Comparison of ENCODE assay signal across 19 cellular contexts in the genomic region with DNA sequence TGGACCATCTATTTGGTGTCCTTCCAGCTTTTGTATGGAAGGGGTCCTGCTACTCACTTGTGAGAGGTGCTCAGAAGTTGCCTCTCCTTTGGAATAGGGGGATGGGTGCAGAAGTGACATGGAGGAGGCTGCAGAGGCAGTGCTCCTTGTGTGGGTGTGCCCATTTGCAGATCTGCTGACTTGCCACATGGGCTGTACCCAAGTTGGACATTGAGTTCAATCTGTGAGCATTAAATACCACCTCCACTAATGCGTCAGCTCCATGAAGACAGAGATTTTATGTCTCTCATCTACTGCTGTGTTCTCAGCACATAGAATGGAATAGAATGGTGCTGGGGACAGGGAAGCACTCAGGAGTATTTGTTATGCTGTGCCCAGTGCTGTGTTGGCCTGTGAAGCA.
DNase-seq lines count a peak whose midpoint lies in the region; ATAC-seq and TF ChIP-seq lines count a peak whose summit lies in the region.
"Had no signal": no experiment of that assay in that cellular context is flagged by ENCODE, and none has a peak within 500 bp of the region (broad histone marks: within the 10 kb centered on the region; RNA-seq: fewer than 3 reads in every experiment).

No MANE protein-coding gene starts in this region.

- H3K9me3 ChIP-seq in cardiac muscle cell (ENCODE audit: low read depth) = no peaks in the 10 kb centered on the region
- H3K9me3 ChIP-seq in naive thymus-derived CD4-positive, alpha-beta T cell (ENCODE audit: control insufficient read depth in 2 of 3, low read length in 3 of 3) = no peaks in the 10 kb centered on the region
- no peaks in the 10 kb centered on the region for H3K9me3 ChIP-seq in aorta (ENCODE audit: control insufficient read depth, low read length)
- H3K9me3 ChIP-seq in thyroid gland = no peaks in the 10 kb centered on the region

- H3K4me3 Mint-ChIP-seq in activated T-helper 17 cell treated with anti-CD3 and anti-CD28 coated beads, Interleukin-2, amount 50 U/mL, for 72 hours = no peak overlapping the region
- H3K4me3 Mint-ChIP-seq in naive thymus-derived CD4-positive, alpha-beta T cell = no peak overlapping the region

- peaks cover 92% of the 10 kb centered on the region for H3K36me3 ChIP-seq in cardiac muscle cell
- H3K36me3 ChIP-seq in naive thymus-derived CD4-positive, alpha-beta T cell (ENCODE audit: control insufficient read depth in 2 of 3, insufficient read depth in 3 of 3, low read length in 3 of 3) = peaks cover 74 to 98% (median 80%) of the 10 kb centered on the region in 3 experiments
- peaks cover 10 to 27% of the 10 kb centered on the region in 2 donors for H3K36me3 ChIP-seq in aorta (ENCODE audit: control insufficient read depth in 1 of 2, insufficient read depth in 2 of 2, low read length in 1 of 2)
- peaks cover 81 to 88% of the 10 kb centered on the region in 2 donors for H3K36me3 ChIP-seq in thyroid gland

- H3K27ac Mint-ChIP-seq in activated T-helper 17 cell treated with anti-CD3 and anti-CD28 coated beads, Interleukin-2, amount 50 U/mL, for 72 hours = peak overlapping the region; percentile 84
- peak overlapping the region in 6 of 9 donors; percentile 12 to 76 (median 36) for H3K27ac Mint-ChIP-seq in naive thymus-derived CD4-positive, alpha-beta T cell

- no peak for TF ChIP-seq POLR2A in thyroid gland (IDR thresholded peaks at IDR 0.05)

- ATAC-seq in left ventricle myocardium superior (no peak), aorta (ENCODE audit: low FRiP score) (no peak)
- ATAC-seq in activated T-helper 17 cell treated with anti-CD3 and anti-CD28 coated beads, Interleukin-2, amount 50 U/mL, for 72 hours (replicated peaks) = no peak
- no peak for ATAC-seq in naive thymus-derived CD4-positive, alpha-beta T cell
- ATAC-seq: GM12878, Right ventricle myocardium inferior had no signal

- WGBS in aorta, 2 donors = 91 to 100% methylated on average over 1 of the region's 1 CpG
- WGBS in thyroid gland, 2 donors = 94 to 100% methylated on average over 1 of the region's 1 CpG

- no peaks in the 10 kb centered on the region for H3K9me3 Mint-ChIP-seq in activated T-helper 17 cell treated with anti-CD3 and anti-CD28 coated beads, Interleukin-2, amount 50 U/mL, for 72 hours
- H3K9me3 Mint-ChIP-seq in naive thymus-derived CD4-positive, alpha-beta T cell = peaks cover 0 to 2% (median 0%) of the 10 kb centered on the region in 11 donors

- no peaks in the 10 kb centered on the region for H3K27me3 ChIP-seq in cardiac muscle cell
- H3K27me3 ChIP-seq in naive thymus-derived CD4-positive, alpha-beta T cell (ENCODE audit: control insufficient read depth in 2 of 2, insufficient read depth in 2 of 2, low read length in 2 of 2) = no peaks in the 10 kb centered on the region
- no peaks in the 10 kb centered on the region for H3K27me3 ChIP-seq in aorta (ENCODE audit: control insufficient read depth in 1 of 2, insufficient read depth in 2 of 2, low read length in 1 of 2)
- H3K27me3 ChIP-seq in thyroid gland = no peaks in the 10 kb centered on the region

- intact Hi-C loops in left ventricle myocardium superior (cut with micrococcal nuclease) = loop anchor here (10.0 kb wide), 1 partner anchor 218 kb away; no protein-coding TSS in a partner anchor
- intact Hi-C loops in naive thymus-derived CD4-positive, alpha-beta T cell (cut with micrococcal nuclease) = loop anchor here in 1 of 2 donors (5.0 kb wide), 1 partner anchor 75 kb away; no protein-coding TSS in a partner anchor
- intact Hi-C loops in aorta (cut with DNase I) = loop anchor here in 1 of 2 donors (5.0 kb wide), 1 partner anchor 40 kb away; no protein-coding TSS in a partner anchor
- intact Hi-C loops in thyroid gland (cut with DNase I) = no loop called here

- TF ChIP-seq CTCF in cardiac muscle cell (IDR thresholded peaks at IDR 0.05; ENCODE audit: low read depth, low read length) (no peak), thyroid gland (IDR thresholded peaks at IDR 0.05) (no peak)

- H3K4me1 Mint-ChIP-seq in activated T-helper 17 cell treated with anti-CD3 and anti-CD28 coated beads, Interleukin-2, amount 50 U/mL, for 72 hours = peaks cover 13% of the 10 kb centered on the region
- H3K4me1 Mint-ChIP-seq in naive thymus-derived CD4-positive, alpha-beta T cell = peaks cover 2 to 19% (median 13%) of the 10 kb centered on the region in 7 donors

- POLR2A ChIA-PET in naive thymus-derived CD4-positive, alpha-beta T cell (lab: Charles Lee) = no interaction called here

- no peaks in the 10 kb centered on the region for H3K27me3 Mint-ChIP-seq in activated T-helper 17 cell treated with anti-CD3 and anti-CD28 coated beads, Interleukin-2, amount 50 U/mL, for 72 hours
- H3K27me3 Mint-ChIP-seq in naive thymus-derived CD4-positive, alpha-beta T cell = no peaks in the 10 kb centered on the region

- no peaks in the 10 kb centered on the region for H3K4me1 ChIP-seq in cardiac muscle cell (ENCODE audit: low read depth)
- no peaks in the 10 kb centered on the region for H3K4me1 ChIP-seq in naive thymus-derived CD4-positive, alpha-beta T cell (ENCODE audit: control insufficient read depth in 2 of 2, insufficient read depth in 2 of 2, low read length in 2 of 2)
- H3K4me1 ChIP-seq in aorta (ENCODE audit: control insufficient read depth in 1 of 2, insufficient read depth in 2 of 2, low read length in 2 of 2) = no peaks in the 10 kb centered on the region
- H3K4me1 ChIP-seq in thyroid gland = no peaks in the 10 kb centered on the region

- CTCF ChIA-PET in naive thymus-derived CD4-positive, alpha-beta T cell (lab: Charles Lee) = no interaction called here

- DNase-seq in cardiac muscle cell (ENCODE audit: low read depth in 1 of 2, low spot score in 1 of 2) (no peak), left ventricle myocardium superior (no peak), NOMO-1 treated with DMSO at 0.1 percent for 48 hours (lab: John Stamatoyannopoulos, UW; ENCODE audit: unreplicated experiment) (no peak), aorta (no peak), thyroid gland (no peak)
- no peak for DNase-seq in naive thymus-derived CD4-positive, alpha-beta T cell
- DNase-seq: C1 segment of cervical spinal cord, DMS 273 treated with DMSO at 0.1 percent for 48 hours, GDM1, GM23248, KBM-7, MV-4-11, NCI-H1417, NCI-H2029 treated with DMSO at 0.1 percent for 48 hours, NCI-H510A, NCI-H774 had no signal

- no peaks in the 10 kb centered on the region for H3K36me3 Mint-ChIP-seq in activated T-helper 17 cell treated with anti-CD3 and anti-CD28 coated beads, Interleukin-2, amount 50 U/mL, for 72 hours (ENCODE audit: low read depth)
- H3K36me3 Mint-ChIP-seq in naive thymus-derived CD4-positive, alpha-beta T cell = peaks cover 30 to 72% (median 52%) of the 10 kb centered on the region in 5 donors

- H3K4me3 ChIP-seq in cardiac muscle cell (no peak overlapping the region), aorta (ENCODE audit: low read length in 2 of 2) (no peak overlapping the region), thyroid gland (replicated peaks in 1 of 3) (no peak overlapping the region)
- no peak overlapping the region for H3K4me3 ChIP-seq in naive thymus-derived CD4-positive, alpha-beta T cell (ENCODE audit: low read length)
- H3K4me3 ChIP-seq: GM12878, GM23248 had no signal

- H3K27ac ChIP-seq in cardiac muscle cell (peak overlapping the region; percentile 3), aorta (ENCODE audit: low read depth in 1 of 2, low read length in 2 of 2) (no peak overlapping the region), thyroid gland (no peak overlapping the region)
- no peak overlapping the region for H3K27ac ChIP-seq in naive thymus-derived CD4-positive, alpha-beta T cell (ENCODE audit: low read depth, low read length)
- H3K27ac ChIP-seq: GM23248 had no signal
